1 cellular context compared by ENCODE assay signal in genomic region chr7:6447589-6448210, GRCh38.
TF ChIP-seq lines count a peak whose summit lies in the region.

Gene DAGLB (minus strand): TSS chr7:6447954. CDS start chr7:6447842, 112 bp downstream.

TF ChIP-seq in HepG2, 621 proteins besides CTCF, POLR2A, EP300 and RAD21 (continued from another document and continues in another):
- TF ChIP-seq HDAC2 (CRISPR knock-in tag; IDR thresholded peaks at IDR 0.05) (no peak), DDIT3 (CRISPR knock-in tag; IDR thresholded peaks at IDR 0.05) (no peak), MEIS2 (CRISPR knock-in tag; IDR thresholded peaks at IDR 0.05) (peak; percentile 54; the same call in 1 of the 2 replicates), HDAC6 (IDR thresholded peaks at IDR 0.05; ENCODE audit: low read depth, low read length) (no peak), ZNF30 (CRISPR knock-in tag; IDR thresholded peaks at IDR 0.05) (no peak), XBP1 (CRISPR knock-in tag; IDR thresholded peaks at IDR 0.05) (peak; percentile 66; the same call in 1 of the 2 replicates), ELF3 (CRISPR knock-in tag; IDR thresholded peaks at IDR 0.05) (no peak), TAF15 (IDR thresholded peaks at IDR 0.05; ENCODE audit: low read depth, low read length, poor library complexity, severe bottlenecking) (no peak), SOX5 (CRISPR knock-in tag; IDR thresholded peaks at IDR 0.05; ENCODE audit: borderline replicate concordance) (no peak), ZNF232 (CRISPR knock-in tag; IDR thresholded peaks at IDR 0.05; ENCODE audit: borderline replicate concordance) (no peak; the same call in 1 of the 2 replicates), CENPX (CRISPR knock-in tag; IDR thresholded peaks at IDR 0.05) (no peak), HNF4A (CRISPR knock-in tag; IDR thresholded peaks at IDR 0.05) (no peak), ZNF747 (CRISPR knock-in tag; IDR thresholded peaks at IDR 0.05; ENCODE audit: borderline replicate concordance) (no peak), ZBTB25 (CRISPR knock-in tag; IDR thresholded peaks at IDR 0.05) (no peak), KDM3A (CRISPR knock-in tag; IDR thresholded peaks at IDR 0.05; ENCODE audit: low read depth) (no peak), MXD4 (CRISPR knock-in tag; IDR thresholded peaks at IDR 0.05) (0 out of 2 replicates have a peak, but pooled peaks have one; percentile 24), CHD4 (IDR thresholded peaks at IDR 0.05; ENCODE audit: borderline replicate concordance, low read length) (no peak), FOXC1 (CRISPR knock-in tag; IDR thresholded peaks at IDR 0.05; ENCODE audit: borderline replicate concordance) (peak; percentile 77; the same call in 1 of the 2 replicates), ZGPAT (CRISPR knock-in tag; IDR thresholded peaks at IDR 0.05) (no peak), ELF4 (CRISPR knock-in tag; IDR thresholded peaks at IDR 0.05; ENCODE audit: borderline replicate concordance) (no peak), FOXO1 (CRISPR knock-in tag; IDR thresholded peaks at IDR 0.05) (no peak), BHLHE40 (IDR thresholded peaks at IDR 0.05; ENCODE audit: low read length) (no peak), ZFP41 (CRISPR knock-in tag; IDR thresholded peaks at IDR 0.05; ENCODE audit: borderline replicate concordance) (no peak), RARA (CRISPR knock-in tag; IDR thresholded peaks at IDR 0.05) (no peak), AFF4 (CRISPR knock-in tag; IDR thresholded peaks at IDR 0.05) (no peak), MXD3 (CRISPR knock-in tag; IDR thresholded peaks at IDR 0.05) (no peak; the same call in 1 of the 2 replicates), STAT5B (CRISPR knock-in tag; IDR thresholded peaks at IDR 0.05) (no peak), ZNF704 (CRISPR knock-in tag; IDR thresholded peaks at IDR 0.05; ENCODE audit: borderline replicate concordance) (peak; percentile 65; the same call in 1 of the 2 replicates), ZBTB14 (CRISPR knock-in tag; IDR thresholded peaks at IDR 0.05) (no peak), HHEX (CRISPR knock-in tag; IDR thresholded peaks at IDR 0.05) (no peak), ZNF879 (CRISPR knock-in tag; IDR thresholded peaks at IDR 0.05) (no peak), DR1 (CRISPR knock-in tag; IDR thresholded peaks at IDR 0.05) (peak; percentile 71), EEA1 (CRISPR knock-in tag; IDR thresholded peaks at IDR 0.05; ENCODE audit: borderline replicate concordance) (no peak), HCFC1 (IDR thresholded peaks at IDR 0.05; ENCODE audit: low read depth, low read length) (no peak), HOXA5 (CRISPR knock-in tag; IDR thresholded peaks at IDR 0.05) (no peak; the same call in 1 of the 2 replicates), SIN3A (IDR thresholded peaks at IDR 0.05; ENCODE audit: borderline replicate concordance, low read depth, low read length) (no peak), CCDC6 (CRISPR knock-in tag; IDR thresholded peaks at IDR 0.05) (no peak), ELK4 (CRISPR knock-in tag; IDR thresholded peaks at IDR 0.05; ENCODE audit: borderline replicate concordance) (no peak), ZNF770 (CRISPR knock-in tag; IDR thresholded peaks at IDR 0.05) (no peak), PRDM15 (CRISPR knock-in tag; IDR thresholded peaks at IDR 0.05) (no peak), GLMP (CRISPR knock-in tag; IDR thresholded peaks at IDR 0.05; ENCODE audit: borderline replicate concordance) (no peak), KLF15 (CRISPR knock-in tag; IDR thresholded peaks at IDR 0.05; ENCODE audit: borderline replicate concordance) (0 out of 2 replicates have a peak, but pooled peaks have one; percentile 51), SRSF1 (optimal IDR thresholded peaks at IDR 0.05; ENCODE audit: low read depth, low read length) (no peak), HOXA3 (CRISPR knock-in tag; IDR thresholded peaks at IDR 0.05) (peak; percentile 61; the same call in 1 of the 2 replicates), MED1 (CRISPR knock-in tag; IDR thresholded peaks at IDR 0.05) (peak; percentile 26; the same call in 1 of the 2 replicates), GZF1 (CRISPR knock-in tag; IDR thresholded peaks at IDR 0.05) (no peak)
